Comparison of ENCODE assay signal across 4 cellular contexts in the genomic region with DNA sequence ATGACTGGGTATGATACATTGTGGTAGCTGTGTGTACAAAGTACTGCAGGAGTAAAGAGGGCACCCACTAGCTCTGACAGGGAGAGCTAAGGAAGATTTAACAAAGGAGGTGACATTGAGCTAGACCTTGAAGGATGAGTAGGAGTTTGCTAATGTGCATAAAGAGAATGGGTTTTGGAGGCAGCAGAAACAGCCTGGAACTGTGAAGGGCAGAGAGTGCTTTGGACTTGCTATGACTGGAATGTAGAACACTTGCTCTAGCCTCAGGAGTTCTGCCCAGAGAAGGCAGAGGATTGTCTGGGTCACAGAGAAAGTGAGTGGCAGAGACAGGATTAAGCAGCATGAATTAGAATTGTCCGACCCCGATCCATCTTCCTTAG.
TF ChIP-seq lines count a peak whose summit lies in the region.

No MANE protein-coding gene starts in this region.

TF ChIP-seq in SK-N-SH treated with all-trans-retinoic acid at 6 μM for 48 hours, 23 proteins besides CTCF, POLR2A, EP300 and RAD21:
- TF ChIP-seq SNAI2 (CRISPR knock-in tag; IDR thresholded peaks at IDR 0.05) (no peak), ZFP3 (CRISPR knock-in tag; IDR thresholded peaks at IDR 0.05) (peak; percentile 92)
TF ChIP-seq in SK-N-SH treated with all-trans-retinoic acid at 6 μM for 48 hours: peak in this region for 1.

TF ChIP-seq in SK-N-SH, 30 proteins besides CTCF, POLR2A, EP300 and RAD21:
- no peak for TF ChIP-seq FOXJ3 (CRISPR knock-in tag; IDR thresholded peaks at IDR 0.05)
- no peak for TF ChIP-seq SIN3A (IDR thresholded peaks at IDR 0.05; ENCODE audit: borderline replicate concordance, low read depth, low read length)
- TF ChIP-seq, protein P1, sequence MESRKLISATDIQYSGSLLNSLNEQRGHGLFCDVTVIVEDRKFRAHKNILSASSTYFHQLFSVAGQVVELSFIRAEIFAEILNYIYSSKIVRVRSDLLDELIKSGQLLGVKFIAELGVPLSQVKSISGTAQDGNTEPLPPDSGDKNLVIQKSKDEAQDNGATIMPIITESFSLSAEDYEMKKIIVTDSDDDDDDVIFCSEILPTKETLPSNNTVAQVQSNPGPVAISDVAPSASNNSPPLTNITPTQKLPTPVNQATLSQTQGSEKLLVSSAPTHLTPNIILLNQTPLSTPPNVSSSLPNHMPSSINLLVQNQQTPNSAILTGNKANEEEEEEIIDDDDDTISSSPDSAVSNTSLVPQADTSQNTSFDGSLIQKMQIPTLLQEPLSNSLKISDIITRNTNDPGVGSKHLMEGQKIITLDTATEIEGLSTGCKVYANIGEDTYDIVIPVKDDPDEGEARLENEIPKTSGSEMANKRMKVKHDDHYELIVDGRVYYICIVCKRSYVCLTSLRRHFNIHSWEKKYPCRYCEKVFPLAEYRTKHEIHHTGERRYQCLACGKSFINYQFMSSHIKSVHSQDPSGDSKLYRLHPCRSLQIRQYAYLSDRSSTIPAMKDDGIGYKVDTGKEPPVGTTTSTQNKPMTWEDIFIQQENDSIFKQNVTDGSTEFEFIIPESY (IDR thresholded peaks at IDR 0.05; ENCODE audit: borderline replicate concordance, low read depth) = no peak
- TF ChIP-seq, protein P2, sequence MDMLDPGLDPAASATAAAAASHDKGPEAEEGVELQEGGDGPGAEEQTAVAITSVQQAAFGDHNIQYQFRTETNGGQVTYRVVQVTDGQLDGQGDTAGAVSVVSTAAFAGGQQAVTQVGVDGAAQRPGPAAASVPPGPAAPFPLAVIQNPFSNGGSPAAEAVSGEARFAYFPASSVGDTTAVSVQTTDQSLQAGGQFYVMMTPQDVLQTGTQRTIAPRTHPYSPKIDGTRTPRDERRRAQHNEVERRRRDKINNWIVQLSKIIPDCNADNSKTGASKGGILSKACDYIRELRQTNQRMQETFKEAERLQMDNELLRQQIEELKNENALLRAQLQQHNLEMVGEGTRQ (IDR thresholded peaks at IDR 0.05; ENCODE audit: borderline replicate concordance, low read depth, low read length) = no peak
- TF ChIP-seq, protein P3, sequence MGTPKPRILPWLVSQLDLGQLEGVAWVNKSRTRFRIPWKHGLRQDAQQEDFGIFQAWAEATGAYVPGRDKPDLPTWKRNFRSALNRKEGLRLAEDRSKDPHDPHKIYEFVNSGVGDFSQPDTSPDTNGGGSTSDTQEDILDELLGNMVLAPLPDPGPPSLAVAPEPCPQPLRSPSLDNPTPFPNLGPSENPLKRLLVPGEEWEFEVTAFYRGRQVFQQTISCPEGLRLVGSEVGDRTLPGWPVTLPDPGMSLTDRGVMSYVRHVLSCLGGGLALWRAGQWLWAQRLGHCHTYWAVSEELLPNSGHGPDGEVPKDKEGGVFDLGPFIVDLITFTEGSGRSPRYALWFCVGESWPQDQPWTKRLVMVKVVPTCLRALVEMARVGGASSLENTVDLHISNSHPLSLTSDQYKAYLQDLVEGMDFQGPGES (IDR thresholded peaks at IDR 0.05; ENCODE audit: low read depth, low read length) = no peak
- TF ChIP-seq FOXM1 (IDR thresholded peaks at IDR 0.05; ENCODE audit: low read depth) = no peak
- TF ChIP-seq TEAD4 (IDR thresholded peaks at IDR 0.05; ENCODE audit: borderline replicate concordance, insufficient read depth) = no peak
- TF ChIP-seq MXI1 (IDR thresholded peaks at IDR 0.05; ENCODE audit: low read depth, low read length) = no peak
- TF ChIP-seq CHD2 (IDR thresholded peaks at IDR 0.05; ENCODE audit: low read length, partially characterized antibody) = no peak
- TF ChIP-seq JUND (IDR thresholded peaks at IDR 0.05) = no peak
- TF ChIP-seq, protein P4, sequence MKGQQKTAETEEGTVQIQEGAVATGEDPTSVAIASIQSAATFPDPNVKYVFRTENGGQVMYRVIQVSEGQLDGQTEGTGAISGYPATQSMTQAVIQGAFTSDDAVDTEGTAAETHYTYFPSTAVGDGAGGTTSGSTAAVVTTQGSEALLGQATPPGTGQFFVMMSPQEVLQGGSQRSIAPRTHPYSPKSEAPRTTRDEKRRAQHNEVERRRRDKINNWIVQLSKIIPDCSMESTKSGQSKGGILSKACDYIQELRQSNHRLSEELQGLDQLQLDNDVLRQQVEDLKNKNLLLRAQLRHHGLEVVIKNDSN (IDR thresholded peaks at IDR 0.05; ENCODE audit: borderline replicate concordance, low read depth) = no peak
- no peak for TF ChIP-seq TCF12 (IDR thresholded peaks at IDR 0.05)
- no peak for TF ChIP-seq ELF1 (IDR thresholded peaks at IDR 0.05)
- TF ChIP-seq YY1 (IDR thresholded peaks at IDR 0.05; ENCODE audit: low read depth) = no peak

TF ChIP-seq in GM23338, 12 proteins besides CTCF, POLR2A, EP300 and RAD21 (continues in another document):
- TF ChIP-seq, protein P5, sequence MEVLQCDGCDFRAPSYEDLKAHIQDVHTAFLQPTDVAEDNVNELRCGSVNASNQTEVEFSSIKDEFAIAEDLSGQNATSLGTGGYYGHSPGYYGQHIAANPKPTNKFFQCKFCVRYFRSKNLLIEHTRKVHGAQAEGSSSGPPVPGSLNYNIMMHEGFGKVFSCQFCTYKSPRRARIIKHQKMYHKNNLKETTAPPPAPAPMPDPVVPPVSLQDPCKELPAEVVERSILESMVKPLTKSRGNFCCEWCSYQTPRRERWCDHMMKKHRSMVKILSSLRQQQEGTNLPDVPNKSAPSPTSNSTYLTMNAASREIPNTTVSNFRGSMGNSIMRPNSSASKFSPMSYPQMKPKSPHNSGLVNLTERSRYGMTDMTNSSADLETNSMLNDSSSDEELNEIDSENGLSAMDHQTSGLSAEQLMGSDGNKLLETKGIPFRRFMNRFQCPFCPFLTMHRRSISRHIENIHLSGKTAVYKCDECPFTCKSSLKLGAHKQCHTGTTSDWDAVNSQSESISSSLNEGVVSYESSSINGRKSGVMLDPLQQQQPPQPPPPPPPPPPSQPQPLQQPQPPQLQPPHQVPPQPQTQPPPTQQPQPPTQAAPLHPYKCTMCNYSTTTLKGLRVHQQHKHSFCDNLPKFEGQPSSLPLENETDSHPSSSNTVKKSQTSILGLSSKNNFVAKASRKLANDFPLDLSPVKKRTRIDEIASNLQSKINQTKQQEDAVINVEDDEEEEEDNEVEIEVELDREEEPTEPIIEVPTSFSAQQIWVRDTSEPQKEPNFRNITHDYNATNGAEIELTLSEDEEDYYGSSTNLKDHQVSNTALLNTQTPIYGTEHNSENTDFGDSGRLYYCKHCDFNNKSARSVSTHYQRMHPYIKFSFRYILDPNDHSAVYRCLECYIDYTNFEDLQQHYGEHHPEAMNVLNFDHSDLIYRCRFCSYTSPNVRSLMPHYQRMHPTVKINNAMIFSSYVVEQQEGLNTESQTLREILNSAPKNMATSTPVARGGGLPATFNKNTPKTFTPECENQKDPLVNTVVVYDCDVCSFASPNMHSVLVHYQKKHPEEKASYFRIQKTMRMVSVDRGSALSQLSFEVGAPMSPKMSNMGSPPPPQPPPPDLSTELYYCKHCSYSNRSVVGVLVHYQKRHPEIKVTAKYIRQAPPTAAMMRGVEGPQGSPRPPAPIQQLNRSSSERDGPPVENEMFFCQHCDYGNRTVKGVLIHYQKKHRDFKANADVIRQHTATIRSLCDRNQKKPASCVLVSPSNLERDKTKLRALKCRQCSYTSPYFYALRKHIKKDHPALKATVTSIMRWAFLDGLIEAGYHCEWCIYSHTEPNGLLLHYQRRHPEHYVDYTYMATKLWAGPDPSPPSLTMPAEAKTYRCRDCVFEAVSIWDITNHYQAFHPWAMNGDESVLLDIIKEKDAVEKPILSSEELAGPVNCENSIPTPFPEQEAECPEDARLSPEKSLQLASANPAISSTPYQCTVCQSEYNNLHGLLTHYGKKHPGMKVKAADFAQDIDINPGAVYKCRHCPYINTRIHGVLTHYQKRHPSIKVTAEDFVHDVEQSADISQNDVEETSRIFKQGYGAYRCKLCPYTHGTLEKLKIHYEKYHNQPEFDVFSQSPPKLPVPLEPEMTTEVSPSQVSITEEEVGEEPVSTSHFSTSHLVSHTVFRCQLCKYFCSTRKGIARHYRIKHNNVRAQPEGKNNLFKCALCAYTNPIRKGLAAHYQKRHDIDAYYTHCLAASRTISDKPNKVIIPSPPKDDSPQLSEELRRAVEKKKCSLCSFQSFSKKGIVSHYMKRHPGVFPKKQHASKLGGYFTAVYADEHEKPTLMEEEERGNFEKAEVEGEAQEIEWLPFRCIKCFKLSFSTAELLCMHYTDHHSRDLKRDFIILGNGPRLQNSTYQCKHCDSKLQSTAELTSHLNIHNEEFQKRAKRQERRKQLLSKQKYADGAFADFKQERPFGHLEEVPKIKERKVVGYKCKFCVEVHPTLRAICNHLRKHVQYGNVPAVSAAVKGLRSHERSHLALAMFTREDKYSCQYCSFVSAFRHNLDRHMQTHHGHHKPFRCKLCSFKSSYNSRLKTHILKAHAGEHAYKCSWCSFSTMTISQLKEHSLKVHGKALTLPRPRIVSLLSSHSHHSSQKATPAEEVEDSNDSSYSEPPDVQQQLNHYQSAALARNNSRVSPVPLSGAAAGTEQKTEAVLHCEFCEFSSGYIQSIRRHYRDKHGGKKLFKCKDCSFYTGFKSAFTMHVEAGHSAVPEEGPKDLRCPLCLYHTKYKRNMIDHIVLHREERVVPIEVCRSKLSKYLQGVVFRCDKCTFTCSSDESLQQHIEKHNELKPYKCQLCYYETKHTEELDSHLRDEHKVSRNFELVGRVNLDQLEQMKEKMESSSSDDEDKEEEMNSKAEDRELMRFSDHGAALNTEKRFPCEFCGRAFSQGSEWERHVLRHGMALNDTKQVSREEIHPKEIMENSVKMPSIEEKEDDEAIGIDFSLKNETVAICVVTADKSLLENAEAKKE (CRISPR knock-in tag; IDR thresholded peaks at IDR 0.05) = no peak

TF ChIP-seq in neural cell, 6 proteins besides CTCF, POLR2A, EP300 and RAD21:
- no peak for TF ChIP-seq EZH2 (IDR thresholded peaks at IDR 0.05; ENCODE audit: borderline replicate concordance, insufficient read depth, low read length, poor library complexity, severe bottlenecking)
- TF ChIP-seq, protein P6, sequence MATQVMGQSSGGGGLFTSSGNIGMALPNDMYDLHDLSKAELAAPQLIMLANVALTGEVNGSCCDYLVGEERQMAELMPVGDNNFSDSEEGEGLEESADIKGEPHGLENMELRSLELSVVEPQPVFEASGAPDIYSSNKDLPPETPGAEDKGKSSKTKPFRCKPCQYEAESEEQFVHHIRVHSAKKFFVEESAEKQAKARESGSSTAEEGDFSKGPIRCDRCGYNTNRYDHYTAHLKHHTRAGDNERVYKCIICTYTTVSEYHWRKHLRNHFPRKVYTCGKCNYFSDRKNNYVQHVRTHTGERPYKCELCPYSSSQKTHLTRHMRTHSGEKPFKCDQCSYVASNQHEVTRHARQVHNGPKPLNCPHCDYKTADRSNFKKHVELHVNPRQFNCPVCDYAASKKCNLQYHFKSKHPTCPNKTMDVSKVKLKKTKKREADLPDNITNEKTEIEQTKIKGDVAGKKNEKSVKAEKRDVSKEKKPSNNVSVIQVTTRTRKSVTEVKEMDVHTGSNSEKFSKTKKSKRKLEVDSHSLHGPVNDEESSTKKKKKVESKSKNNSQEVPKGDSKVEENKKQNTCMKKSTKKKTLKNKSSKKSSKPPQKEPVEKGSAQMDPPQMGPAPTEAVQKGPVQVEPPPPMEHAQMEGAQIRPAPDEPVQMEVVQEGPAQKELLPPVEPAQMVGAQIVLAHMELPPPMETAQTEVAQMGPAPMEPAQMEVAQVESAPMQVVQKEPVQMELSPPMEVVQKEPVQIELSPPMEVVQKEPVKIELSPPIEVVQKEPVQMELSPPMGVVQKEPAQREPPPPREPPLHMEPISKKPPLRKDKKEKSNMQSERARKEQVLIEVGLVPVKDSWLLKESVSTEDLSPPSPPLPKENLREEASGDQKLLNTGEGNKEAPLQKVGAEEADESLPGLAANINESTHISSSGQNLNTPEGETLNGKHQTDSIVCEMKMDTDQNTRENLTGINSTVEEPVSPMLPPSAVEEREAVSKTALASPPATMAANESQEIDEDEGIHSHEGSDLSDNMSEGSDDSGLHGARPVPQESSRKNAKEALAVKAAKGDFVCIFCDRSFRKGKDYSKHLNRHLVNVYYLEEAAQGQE (IDR thresholded peaks at IDR 0.05; ENCODE audit: borderline replicate concordance) = no peak
- no peak for TF ChIP-seq TAF1 (IDR thresholded peaks at IDR 0.05; ENCODE audit: low read depth)
- no peak for TF ChIP-seq MXI1 (conservative IDR thresholded peaks at IDR 0.05; ENCODE audit: poor library complexity, severe bottlenecking)
- no peak for TF ChIP-seq SMC3 (conservative IDR thresholded peaks at IDR 0.05; ENCODE audit: poor library complexity)
- TF ChIP-seq POLR2AphosphoS5 (IDR thresholded peaks at IDR 0.05) = no peak
